Comparison of ENCODE assay signal across 9 cellular contexts in genomic region chr14:96423446-96424103, GRCh38. TPM values are rescaled to one million over a fixed set of nuclear protein-coding genes. Genes with fewer than 3 reads are reported as not detected.
A peak's percentile ranks its signal among the peaks of the same experiment; 100 is the strongest.
DNase-seq lines count a peak whose midpoint lies in the region; ATAC-seq and TF ChIP-seq lines count a peak whose summit lies in the region.
"Had no signal": no experiment of that assay in that cellular context is flagged by ENCODE, and none has a peak within 500 bp of the region (broad histone marks: within the 10 kb centered on the region; RNA-seq: fewer than 3 reads in every experiment).

No MANE protein-coding gene starts in this region.

- H3K27ac ChIP-seq in RWPE2 (ENCODE audit: poor library complexity, severe bottlenecking) (no peak overlapping the region), fibroblast of lung (ENCODE audit: insufficient read depth, low read length) (no peak overlapping the region), SK-N-SH (ENCODE audit: low read depth in 2 of 2, low read length in 1 of 2) (no peak overlapping the region)

- H3K4me2 ChIP-seq in fibroblast of lung (ENCODE audit: extremely low read depth, insufficient read depth, low read length), result peak overlapping the region; percentile 78
- no peak overlapping the region for H3K4me2 ChIP-seq in SK-N-SH

- no peaks in the 10 kb centered on the region for H3K36me3 ChIP-seq in RWPE2 (ENCODE audit: low read depth)
- no peaks in the 10 kb centered on the region for H3K36me3 ChIP-seq in fibroblast of lung (ENCODE audit: control insufficient read depth, insufficient read depth, low read length)
- H3K36me3 ChIP-seq in SK-N-SH (replicated peaks in 1 of 2; ENCODE audit: control insufficient read depth in 1 of 2, insufficient read depth in 2 of 2, low read length in 1 of 2), result no peaks in the 10 kb centered on the region

- H3K4me1 ChIP-seq in RWPE2 (ENCODE audit: insufficient read depth, poor library complexity, severe bottlenecking) (no peaks in the 10 kb centered on the region), fibroblast of lung (ENCODE audit: control insufficient read depth, extremely low read depth, insufficient read depth, low read length) (no peaks in the 10 kb centered on the region), SK-N-SH (ENCODE audit: control insufficient read depth in 1 of 2, insufficient read depth in 2 of 2, low read depth in 1 of 2, low read length in 1 of 2) (no peaks in the 10 kb centered on the region)

- TF ChIP-seq EP300 in SK-N-SH (IDR thresholded peaks at IDR 0.05; ENCODE audit: borderline replicate concordance in 1 of 2, low read depth in 1 of 2, low read length in 1 of 2), result no peak

- H3K27me3 ChIP-seq in RWPE2 (ENCODE audit: insufficient read depth, poor library complexity, severe bottlenecking) (no peaks in the 10 kb centered on the region), fibroblast of lung (ENCODE audit: control insufficient read depth, insufficient read depth, low read length) (no peaks in the 10 kb centered on the region), SK-N-SH (ENCODE audit: insufficient read depth) (no peaks in the 10 kb centered on the region)

- WGBS in SK-N-SH (ENCODE audit: low lambda C conversion rate), result 82% methylated on average over 18 of the region's 25 CpGs

- H3K9me2 ChIP-seq in SK-N-SH, result no peaks in the 10 kb centered on the region

- H3K9me3 ChIP-seq in RWPE2 (ENCODE audit: severe bottlenecking), result no peaks in the 10 kb centered on the region
- H3K9me3 ChIP-seq in fibroblast of lung (ENCODE audit: control insufficient read depth, insufficient read depth, low read depth, low read length), result no peaks in the 10 kb centered on the region
- H3K9me3 ChIP-seq in SK-N-SH, result no peaks in the 10 kb centered on the region

- no peak for TF ChIP-seq RAD21 in SK-N-SH (IDR thresholded peaks at IDR 0.05; ENCODE audit: low read length)

- POLR2A ChIA-PET in SK-N-SH (lab: Yijun Ruan, JAX), result interaction anchor here (0.7 kb wide), 1 partner anchor 318 kb away, joined by 3 read pairs; no protein-coding TSS in a partner anchor

- H2AFZ ChIP-seq in fibroblast of lung (ENCODE audit: low read length) (peak overlapping the region; percentile 4), SK-N-SH (ENCODE audit: low read depth) (no peak overlapping the region; the same call in 1 of the 2 replicates)

- H3F3A ChIP-seq in SK-N-SH (replicated peaks; ENCODE audit: insufficient read depth), result no peaks in the 10 kb centered on the region

- CTCF ChIA-PET in SK-N-SH (lab: Yijun Ruan, JAX), result interaction anchor here (0.7 to 6.7 kb wide), 15 partner anchors 8 to 425 kb away, joined by 3 to 68 read pairs (median 5); no protein-coding TSS in a partner anchor

- H3K9ac ChIP-seq in fibroblast of lung (ENCODE audit: insufficient read depth, low read length) (no peak overlapping the region), SK-N-SH (no peak overlapping the region)

- DNase-seq in RWPE2 (ENCODE audit: low spot score) (no peak), fibroblast of lung (ENCODE audit: low read depth in 2 of 2) (no peak), skeletal muscle cell (ENCODE audit: low read depth) (no peak), ecto neural progenitor cell (ENCODE audit: low spot score) (no peak), SK-N-SH (no peak), GM20000 (ENCODE audit: low spot score) (no peak)

- peak overlapping the region; percentile 30 for H3K4me3 ChIP-seq in GM12875 (ENCODE audit: low read depth, low read length)
- peak overlapping the region; percentile 22 for H3K4me3 ChIP-seq in RWPE2 (ENCODE audit: severe bottlenecking)
- peak overlapping the region in 1 of 4 experiments; percentile 55 for H3K4me3 ChIP-seq in fibroblast of lung (replicated peaks in 1 of 4; ENCODE audit: control extremely low read depth in 1 of 4, insufficient read depth in 1 of 4, low read depth in 3 of 4, low read length in 4 of 4)
- peak overlapping the region; percentile 41 for H3K4me3 ChIP-seq in skeletal muscle cell (ENCODE audit: low read depth, low read length)
- no peak overlapping the region for H3K4me3 ChIP-seq in SK-N-SH (ENCODE audit: low read depth in 2 of 2, low read length in 1 of 2)

- no peak for TF ChIP-seq CTCF in GM12875 (IDR thresholded peaks at IDR 0.05; ENCODE audit: borderline replicate concordance, insufficient read depth, low read depth, low read length)
- TF ChIP-seq CTCF in RWPE2 (IDR thresholded peaks at IDR 0.05; ENCODE audit: poor library complexity, severe bottlenecking), result no peak
- TF ChIP-seq CTCF in fibroblast of lung (conservative IDR thresholded peaks at IDR 0.05 in 1 of 2, IDR thresholded peaks at IDR 0.05 in 1 of 2; ENCODE audit: low read depth in 1 of 2, low read length in 2 of 2), result no peak
- no peak for TF ChIP-seq CTCF in SK-N-SH (IDR thresholded peaks at IDR 0.05)
- TF ChIP-seq CTCF in GM20000 (IDR thresholded peaks at IDR 0.05; ENCODE audit: extremely low read depth, missing control alignments), result no peak

- ATAC-seq in RWPE2 (ENCODE audit: low read depth) (no peak), HG03439 (IDR thresholded peaks at IDR 0.05; ENCODE audit: unreplicated experiment) (no peak)

- H4K20me1 ChIP-seq in fibroblast of lung (ENCODE audit: control insufficient read depth, extremely low read depth, insufficient read depth, low read length) (no peaks in the 10 kb centered on the region), SK-N-SH (ENCODE audit: insufficient read depth) (no peaks in the 10 kb centered on the region)

- no peaks in the 10 kb centered on the region for H3K79me2 ChIP-seq in fibroblast of lung (ENCODE audit: control insufficient read depth, insufficient read depth, low read length)
- H3K79me2 ChIP-seq in SK-N-SH (ENCODE audit: insufficient read depth), result no peaks in the 10 kb centered on the region

TF ChIP-seq in SK-N-SH, 30 proteins besides CTCF, POLR2A, EP300 and RAD21:
- TF ChIP-seq PBX3 (IDR thresholded peaks at IDR 0.05), result no peak
- no peak for TF ChIP-seq MAX (IDR thresholded peaks at IDR 0.05; ENCODE audit: low read depth)
- no peak for TF ChIP-seq IRF3 (IDR thresholded peaks at IDR 0.05; ENCODE audit: low read depth, low read length)
- no peak for TF ChIP-seq USF2 (IDR thresholded peaks at IDR 0.05; ENCODE audit: borderline replicate concordance, low read depth, low read length)
- no peak for TF ChIP-seq ELF1 (IDR thresholded peaks at IDR 0.05)

RNA-seq across cellular contexts. Expression of gene AK7, which starts 31.6 kb away (rescaled TPM):
- total RNA-seq in fibroblast of lung, result 0.77 and 1.2 TPM in 2 replicates
- polyA plus RNA-seq in fibroblast of lung (0.39 and 0.44 TPM in 2 replicates), SK-N-SH (2012; rRNA removed) (2.1 and 2.3 TPM in 2 replicates)
- 0.14 and 0.16 TPM in 2 replicates for polyA plus RNA-seq in fibroblast of lung (2012)
- not detected in 2 replicates for polyA minus RNA-seq in fibroblast of lung (ENCODE audit: low replicate concordance)
- polyA plus RNA-seq in SK-N-SH (2012; cell fraction: cytosol; rRNA removed), result 1.6 and 2.1 TPM in 2 replicates
- 1.2 and 1.9 TPM in 2 replicates for polyA plus RNA-seq in SK-N-SH (2012; cell fraction: nucleus; rRNA removed)
- total RNA-seq: T-helper 1 cell treated with Interleukin-12 subunit alpha and Interleukin-12 subunit beta and Interleukin-4 antibody, amounts not matched to agents 30 ng/mL and 1 ng/mL, for 36 hours had no signal

Comparison
In these comparisons a context has a peak if more than half of its experiments do, and no peak if none do; other contexts are left out.
1. H3K4me3 ChIP-seq: peak in GM12875 (single experiment), RWPE2 (single experiment) and skeletal muscle cell (single experiment); none in SK-N-SH (0 of 2).